23 cellular contexts compared by ENCODE assay signal in genomic region chr1:228977741-228978140, GRCh38.
"Had no signal": no experiment of that assay in that cellular context is flagged by ENCODE, and none has a peak within 500 bp of the region (broad histone marks: within the 10 kb centered on the region; RNA-seq: fewer than 3 reads in every experiment).

No MANE protein-coding gene starts in this region.

- H3K9me3 Mint-ChIP-seq: dendritic cell treated with granulocyte-macrophage colony-stimulating factor and Interleukin-4, amounts not matched to agents 40 ng/mL and 50 ng/mL, for 4 days; effector memory CD8-positive, alpha-beta T cell; naive thymus-derived CD8-positive, alpha-beta T cell; neural crest cell had no signal

- H3K27ac ChIP-seq: foreskin keratinocyte, right atrium auricular region, skin epidermis, thoracic aorta, uterus had no signal

- H3K27ac Mint-ChIP-seq: effector memory CD8-positive, alpha-beta T cell had no signal

- ATAC-seq: effector memory CD8-positive, alpha-beta T cell; mucosa of descending colon; naive thymus-derived CD8-positive, alpha-beta T cell had no signal

- H3K4me3 ChIP-seq: heart right ventricle, mucosa of descending colon, ovary, right atrium auricular region, sigmoid colon, skin epidermis, stomach, thoracic aorta, uterus had no signal

- H3K4me1 ChIP-seq: foreskin keratinocyte, uterus had no signal

- DNase-seq: effector memory CD8-positive, alpha-beta T cell; erythroblast; foreskin keratinocyte; heart right ventricle; hypothalamus; kidney glomerular epithelial cell; mucosa of descending colon; naive thymus-derived CD8-positive, alpha-beta T cell; nucleus accumbens; sigmoid colon; stimulated activated CD4-positive, alpha-beta T cell treated with anti-CD3 and anti-CD28 coated beads, Interleukin-2, amount 100 ng/mL, for 24 hours; stimulated activated naive CD4-positive, alpha-beta T cell; stomach; substantia nigra had no signal

- H3K9me3 ChIP-seq: heart right ventricle, mucosa of descending colon, ovary, right atrium auricular region, sigmoid colon, stomach, thoracic aorta, uterus had no signal

- H3K36me3 Mint-ChIP-seq: naive thymus-derived CD8-positive, alpha-beta T cell had no signal

- H3K36me3 ChIP-seq: heart right ventricle, ovary, right atrium auricular region, sigmoid colon, stomach, thoracic aorta, uterus had no signal

- H3K4me3 Mint-ChIP-seq: dendritic cell treated with granulocyte-macrophage colony-stimulating factor and Interleukin-4, amounts not matched to agents 40 ng/mL and 50 ng/mL, for 4 days; effector memory CD8-positive, alpha-beta T cell; naive thymus-derived CD8-positive, alpha-beta T cell; neural crest cell had no signal

- H3K27me3 ChIP-seq: heart right ventricle, ovary, right atrium auricular region, sigmoid colon, stomach, uterus had no signal

- FAIRE-seq: endothelial cell of umbilical vein, islet of Langerhans had no signal
